ENCODE assay signal across 21 cellular contexts in the genomic region with DNA sequence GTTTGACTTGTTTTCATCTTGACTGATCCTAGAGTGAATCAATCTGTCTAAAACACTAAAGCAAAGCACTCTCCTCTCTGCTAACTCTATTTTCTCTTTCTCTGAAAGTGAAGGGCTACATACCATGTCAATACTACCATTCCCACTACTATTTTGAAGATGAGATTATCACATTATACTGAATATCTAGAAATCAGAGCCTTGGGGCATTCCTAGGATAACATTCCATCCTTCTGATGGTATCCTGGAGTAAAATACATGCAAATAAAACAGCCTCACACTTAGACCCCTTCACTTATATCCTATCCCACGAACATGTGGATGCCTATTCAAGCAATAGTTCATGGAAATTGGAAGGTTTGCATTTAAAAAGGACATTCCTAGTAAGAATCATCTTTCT.
"Had no signal": no experiment of that assay in that cellular context is flagged by ENCODE, and none has a peak within 500 bp of the region (broad histone marks: within the 10 kb centered on the region; RNA-seq: fewer than 3 reads in every experiment).

No MANE protein-coding gene starts in this region.

- DNase-seq: hypothalamus; islet precursor cell; left ventricle myocardium inferior; mesendoderm; naive B cell; natural killer cell; nephron progenitor cell; occipital lobe; pancreas; posterior cingulate gyrus; retina; right cardiac atrium; small intestine; spleen; stimulated activated CD4-positive, alpha-beta T cell treated with anti-CD3 and anti-CD28 coated beads, Interleukin-4, amount 100 ng/mL, for 24 hours; stimulated activated naive CD4-positive, alpha-beta T cell; tibial artery had no signal

- H3K36me3 Mint-ChIP-seq: mesothelial cell of epicardium; naive B cell; natural killer cell; neural progenitor cell; stimulated activated effector memory CD8-positive, alpha-beta T cell treated with anti-CD3 and anti-CD28 coated beads, Interleukin-12 subunit alpha, Interleukin-12 subunit beta, amount 100 ng/mL, for 72 hours had no signal

- H3K27me3 Mint-ChIP-seq: naive B cell had no signal

- H3K9me3 Mint-ChIP-seq: naive B cell; natural killer cell; nephron progenitor cell; neural progenitor cell; stimulated activated effector memory CD8-positive, alpha-beta T cell treated with anti-CD3 and anti-CD28 coated beads, Interleukin-12 subunit alpha, Interleukin-12 subunit beta, amount 100 ng/mL, for 72 hours; stimulated activated naive CD8-positive, alpha-beta T cell treated with anti-CD3 and anti-CD28 coated beads, Interleukin-15, Interleukin-2, amounts not matched to agents 100 ng/mL and 50 ng/mL, for 24 hours had no signal

- H3K4me3 Mint-ChIP-seq: mesothelial cell of epicardium; naive B cell; natural killer cell; nephron progenitor cell; neural progenitor cell; stimulated activated effector memory CD8-positive, alpha-beta T cell treated with anti-CD3 and anti-CD28 coated beads, Interleukin-12 subunit alpha, Interleukin-12 subunit beta, amount 100 ng/mL, for 72 hours; stimulated activated naive CD8-positive, alpha-beta T cell treated with anti-CD3 and anti-CD28 coated beads, Interleukin-15, Interleukin-2, amounts not matched to agents 100 ng/mL and 50 ng/mL, for 24 hours had no signal

- H3K27ac Mint-ChIP-seq: natural killer cell; nephron progenitor cell; neural progenitor cell; stimulated activated effector memory CD8-positive, alpha-beta T cell treated with anti-CD3 and anti-CD28 coated beads, Interleukin-12 subunit alpha, Interleukin-12 subunit beta, amount 100 ng/mL, for 72 hours; stimulated activated naive CD8-positive, alpha-beta T cell treated with anti-CD3 and anti-CD28 coated beads, Interleukin-15, Interleukin-2, amounts not matched to agents 100 ng/mL and 50 ng/mL, for 24 hours had no signal

- H3K4me1 Mint-ChIP-seq: naive B cell; natural killer cell; nephron progenitor cell; neural progenitor cell; stimulated activated effector memory CD8-positive, alpha-beta T cell treated with anti-CD3 and anti-CD28 coated beads, Interleukin-12 subunit alpha, Interleukin-12 subunit beta, amount 100 ng/mL, for 72 hours had no signal
